ENCODE assay signal across 8 cellular contexts in genomic region chr20:51767018-51767866, GRCh38. TPM values are rescaled to one million over a fixed set of nuclear protein-coding genes. Genes with fewer than 3 reads are reported as not detected.
DNase-seq lines count a peak whose midpoint lies in the region; ATAC-seq and TF ChIP-seq lines count a peak whose summit lies in the region.

No MANE protein-coding gene starts in this region.

- TF ChIP-seq CTCF in Calu3 (IDR thresholded peaks at IDR 0.05; ENCODE audit: unreplicated experiment) (peak; percentile 72), prostate gland (IDR thresholded peaks at IDR 0.05) (peak in 2 of 4 experiments; percentile 38 to 47)

- no peaks in the 10 kb centered on the region for H3K36me3 ChIP-seq in prostate gland

- peak overlapping the region; percentile 80 to 82 for H3K4me3 ChIP-seq in prostate gland

- BruUV-seq in Calu3 (replicated peaks; lab: Mats Ljungman, UMichigan): TSS peak; percentile 99

- intact Hi-C loops in Calu3 (cut with micrococcal nuclease; ENCODE audit: unreplicated experiment): loop anchor here (1.0 to 10.0 kb wide), 4 partner anchors 23 to 318 kb away; no protein-coding TSS in a partner anchor
- intact Hi-C loops in prostate gland (cut with DNase I): no loop called here

- CTCF ChIA-PET in Calu3 (lab: Charles Lee): interaction anchor here (0.6 to 1.9 kb wide), 13 partner anchors 15 to 315 kb away, joined by 3 to 23 read pairs (median 4); no protein-coding TSS in a partner anchor

- no peaks in the 10 kb centered on the region for H3K9me3 Mint-ChIP-seq in Calu3 (ENCODE audit: low read depth, unreplicated experiment)

- H3K27ac ChIP-seq in prostate gland: peak overlapping the region; percentile 78 to 83

- TF ChIP-seq POLR2A in prostate gland (IDR thresholded peaks at IDR 0.05): peak; percentile 64

- H3K27me3 ChIP-seq in prostate gland (replicated peaks; ENCODE audit: insufficient read depth): no peaks in the 10 kb centered on the region

- DNase-seq in Calu3 (peak; percentile 100), HuH-7 (ENCODE audit: low spot score) (peak; percentile 91), RPMI8226 (peak; percentile 71), astrocyte of the hippocampus (ENCODE audit: low read depth, low spot score) (peak; percentile 71), hypothalamus (lab: John Stamatoyannopoulos, UW) (peak in 42 of 51 donors; percentile 12 to 83 (median 58)), prostate gland (ENCODE audit: low spot score) (peak; percentile 94)
- DNase-seq in central memory CD4-positive, alpha-beta T cell: no peak

- peaks cover 36% of the 10 kb centered on the region for H3K36me3 Mint-ChIP-seq in Calu3 (ENCODE audit: insufficient read depth, unreplicated experiment)

- H3K4me1 ChIP-seq in prostate gland (replicated peaks): no peaks in the 10 kb centered on the region

- H3K4me3 Mint-ChIP-seq in Calu3 (ENCODE audit: low read depth, unreplicated experiment): peak overlapping the region; percentile 73

- H3K4me1 Mint-ChIP-seq in Calu3 (ENCODE audit: low read depth, unreplicated experiment): peaks cover 33% of the 10 kb centered on the region

- 1% methylated on average over 59 of the region's 60 CpGs for WGBS in prostate gland

- H3K9me3 ChIP-seq in prostate gland: no peaks in the 10 kb centered on the region

- H3K27ac Mint-ChIP-seq in Calu3 (ENCODE audit: unreplicated experiment): peak overlapping the region; percentile 81

- no peaks in the 10 kb centered on the region for H3K27me3 Mint-ChIP-seq in Calu3 (ENCODE audit: unreplicated experiment)

- no peak for ATAC-seq in HG02970 (IDR thresholded peaks at IDR 0.05; ENCODE audit: low FRiP score, unreplicated experiment)

RNA-seq across cellular contexts. Expression of gene ATP9A, which starts 0.9 kb away (rescaled TPM):
- total RNA-seq in Calu3 (2022): 90.3 and 98.5 TPM in 2 replicates
- 100 to 1,000 TPM in 1 of 2 donors, 10 to 100 TPM in 1; 35.1 to 118 TPM for total RNA-seq in prostate gland

RNA-seq across cellular contexts. Expression of gene SALL4, which starts 35.1 kb away (rescaled TPM):
- total RNA-seq in Calu3 (2022) (7.6 and 9.5 TPM in 2 replicates), prostate gland (10 to 100 TPM in 1 of 2 donors, 1 to 10 TPM in 1; 1.8 to 12.6 TPM)
